In genomic region chr11:119107538-119108150, GRCh38 we compare ENCODE assay signal across 8 cellular contexts. TPM values are rescaled to one million over a fixed set of nuclear protein-coding genes. Genes with fewer than 3 reads are reported as not detected.
DNase-seq lines count a peak whose midpoint lies in the region; ATAC-seq and TF ChIP-seq lines count a peak whose summit lies in the region.

No MANE protein-coding gene starts in this region.

- 0% methylated on average over 7 of the region's 65 CpGs for WGBS in SK-N-SH (ENCODE audit: low lambda C conversion rate)
- no CpG with 5 or more reads among the region's 65 CpGs for WGBS in esophagus squamous epithelium, 2 donors

- H3K27me3 ChIP-seq in SK-N-SH (ENCODE audit: insufficient read depth): no peaks in the 10 kb centered on the region
- no peaks in the 10 kb centered on the region for H3K27me3 ChIP-seq in esophagus squamous epithelium
- no peaks in the 10 kb centered on the region for H3K27me3 ChIP-seq in neutrophil

- CTCF ChIA-PET in SK-N-SH (lab: Yijun Ruan, JAX): interaction anchor here (0.6 to 1.4 kb wide), 6 partner anchors 9 to 231 kb away, joined by 3 to 6 read pairs (median 4); no protein-coding TSS in a partner anchor

- H2AFZ ChIP-seq in SK-N-SH (ENCODE audit: low read depth): peak overlapping the region; percentile 75; the same call in 1 of the 2 replicates

- peak overlapping the region; percentile 81 for H3K9ac ChIP-seq in SK-N-SH

- POLR2A ChIA-PET in SK-N-SH (lab: Yijun Ruan, JAX): interaction anchor here (1.0 to 4.3 kb wide), 6 partner anchors 13 to 209 kb away, joined by 3 to 17 read pairs (median 6); partner anchors contain the start of genes HINFP, HMBS, MCAM and VPS11

- H3K36me3 ChIP-seq in SK-N-SH (replicated peaks in 1 of 2; ENCODE audit: control insufficient read depth in 1 of 2, insufficient read depth in 2 of 2, low read length in 1 of 2): peaks cover 0 to 15% of the 10 kb centered on the region in 2 experiments
- H3K36me3 ChIP-seq in esophagus squamous epithelium: peaks cover 2 to 29% (median 7%) of the 10 kb centered on the region in 3 donors
- peaks cover 23% of the 10 kb centered on the region for H3K36me3 ChIP-seq in neutrophil

- peaks cover 28 to 32% of the 10 kb centered on the region in 2 experiments for H3K4me1 ChIP-seq in SK-N-SH (ENCODE audit: control insufficient read depth in 1 of 2, insufficient read depth in 2 of 2, low read depth in 1 of 2, low read length in 1 of 2)
- peaks cover 14 to 63% (median 27%) of the 10 kb centered on the region in 3 donors for H3K4me1 ChIP-seq in esophagus squamous epithelium
- H3K4me1 ChIP-seq in neutrophil (ENCODE audit: control insufficient read depth in 1 of 2, insufficient read depth in 1 of 2, low read depth in 1 of 2, low read length in 1 of 2): peaks cover 47 to 56% of the 10 kb centered on the region in 2 experiments

- peak overlapping the region; percentile 98 for H3K4me2 ChIP-seq in SK-N-SH

- peak; percentile 32 for ATAC-seq in HG02642 (IDR thresholded peaks at IDR 0.05; ENCODE audit: poor library complexity, unreplicated experiment)

- no peak for TF ChIP-seq RAD21 in SK-N-SH (IDR thresholded peaks at IDR 0.05; ENCODE audit: low read length)

- TF ChIP-seq EP300 in SK-N-SH (IDR thresholded peaks at IDR 0.05; ENCODE audit: borderline replicate concordance in 1 of 2, low read depth in 1 of 2, low read length in 1 of 2): no peak

- H3K9me3 ChIP-seq in SK-N-SH: no peaks in the 10 kb centered on the region
- no peaks in the 10 kb centered on the region for H3K9me3 ChIP-seq in esophagus squamous epithelium
- no peaks in the 10 kb centered on the region for H3K9me3 ChIP-seq in neutrophil

- H4K20me1 ChIP-seq in SK-N-SH (ENCODE audit: insufficient read depth): no peaks in the 10 kb centered on the region

- H3F3A ChIP-seq in SK-N-SH (replicated peaks; ENCODE audit: insufficient read depth): peaks cover 19% of the 10 kb centered on the region

- TF ChIP-seq POLR2A in esophagus squamous epithelium (IDR thresholded peaks at IDR 0.05): no peak

- H3K4me3 ChIP-seq in SK-N-SH (ENCODE audit: low read depth in 2 of 2, low read length in 1 of 2): peak overlapping the region; percentile 85 to 86
- H3K4me3 ChIP-seq in esophagus squamous epithelium: peak overlapping the region; percentile 68 to 99 (median 93)
- peak overlapping the region; percentile 64 to 94 for H3K4me3 ChIP-seq in neutrophil (ENCODE audit: low read depth in 1 of 2, low read length in 1 of 2)

- H3K9me2 ChIP-seq in SK-N-SH: no peaks in the 10 kb centered on the region

- TF ChIP-seq CTCF in SK-N-SH (IDR thresholded peaks at IDR 0.05) (no peak), esophagus squamous epithelium (IDR thresholded peaks at IDR 0.05) (no peak), neutrophil (IDR thresholded peaks at IDR 0.05) (no peak)

- peaks cover 35% of the 10 kb centered on the region; the same call in 1 of the 2 replicates for H3K79me2 ChIP-seq in SK-N-SH (ENCODE audit: insufficient read depth)

- intact Hi-C loops in esophagus squamous epithelium (cut with DNase I): no loop called here

- DNase-seq in NCI-H748 (lab: John Stamatoyannopoulos, UW; ENCODE audit: unreplicated experiment) (peak; percentile 16), NCI-H748 treated with DMSO at 0.1 percent for 48 hours (lab: John Stamatoyannopoulos, UW) (no peak), SK-N-SH (no peak), esophagus squamous epithelium (lab: John Stamatoyannopoulos, UW) (no peak), islet precursor cell (no peak), HK-2 (ENCODE audit: unreplicated experiment) (no peak)

- peak overlapping the region in 1 of 2 experiments; percentile 16; a peak in 1 of 4 replicates for H3K27ac ChIP-seq in SK-N-SH (ENCODE audit: low read depth in 2 of 2, low read length in 1 of 2)
- H3K27ac ChIP-seq in esophagus squamous epithelium: peak overlapping the region; percentile 83 to 95 (median 91)
- H3K27ac ChIP-seq in neutrophil: peak overlapping the region; percentile 98

TF ChIP-seq in SK-N-SH, 30 proteins besides CTCF, POLR2A, EP300 and RAD21:
- TF ChIP-seq MEF2A (IDR thresholded peaks at IDR 0.05; ENCODE audit: borderline replicate concordance, low read depth) (no peak), ELF1 (IDR thresholded peaks at IDR 0.05) (no peak), SIN3A (IDR thresholded peaks at IDR 0.05; ENCODE audit: borderline replicate concordance, low read depth, low read length) (0 out of 2 replicates have a peak, but pooled peaks have one; percentile 7)

RNA-seq across cellular contexts. Expression of gene C2CD2L, which starts 0.5 kb away (rescaled TPM):
- polyA plus RNA-seq in SK-N-SH (2012; rRNA removed): 7.6 and 8.6 TPM in 2 replicates
- polyA plus RNA-seq in SK-N-SH (2012; cell fraction: cytosol; rRNA removed): 3.5 and 5.3 TPM in 2 replicates
- 27.1 and 27.9 TPM in 2 replicates for polyA plus RNA-seq in SK-N-SH (2012; cell fraction: nucleus; rRNA removed)
- total RNA-seq in esophagus squamous epithelium: 10 to 100 TPM in 1 of 4 donors, 1 to 10 TPM in 3; 5.1 to 12.8 (median 8.0) TPM

RNA-seq across cellular contexts. Expression of gene DPAGT1, which starts 6.0 kb away (rescaled TPM):
- 99.5 and 128 TPM in 2 replicates for polyA plus RNA-seq in SK-N-SH (2012; rRNA removed)
- 68.0 and 70.3 TPM in 2 replicates for polyA plus RNA-seq in SK-N-SH (2012; cell fraction: cytosol; rRNA removed)
- polyA plus RNA-seq in SK-N-SH (2012; cell fraction: nucleus; rRNA removed): 182 and 268 TPM in 2 replicates
- total RNA-seq in esophagus squamous epithelium: 10 to 100 TPM; 18.5 to 29.9 (median 26.7) TPM

RNA-seq across cellular contexts. Expression of gene HINFP, which starts 13.7 kb away (rescaled TPM):
- 21.8 and 36.1 TPM in 2 replicates for polyA plus RNA-seq in SK-N-SH (2012; rRNA removed)
- 10.6 and 14.6 TPM in 2 replicates for polyA plus RNA-seq in SK-N-SH (2012; cell fraction: cytosol; rRNA removed)
- 113 and 143 TPM in 2 replicates for polyA plus RNA-seq in SK-N-SH (2012; cell fraction: nucleus; rRNA removed)
- 10 to 100 TPM in 3 of 4 donors, 1 to 10 TPM in 1; 7.0 to 33.2 (median 13.9) TPM for total RNA-seq in esophagus squamous epithelium

RNA-seq across cellular contexts. Expression of gene HMBS, which starts 23.0 kb away (rescaled TPM):
- 69.4 and 77.4 TPM in 2 replicates for polyA plus RNA-seq in SK-N-SH (2012; rRNA removed)
- 38.8 and 60.3 TPM in 2 replicates for polyA plus RNA-seq in SK-N-SH (2012; cell fraction: cytosol; rRNA removed)
- 116 and 126 TPM in 2 replicates for polyA plus RNA-seq in SK-N-SH (2012; cell fraction: nucleus; rRNA removed)
- 10 to 100 TPM in 3 of 4 donors, 1 to 10 TPM in 1; 9.9 to 22.1 (median 14.2) TPM for total RNA-seq in esophagus squamous epithelium

RNA-seq across cellular contexts. Expression of gene VPS11, which starts 40.0 kb away (rescaled TPM):
- polyA plus RNA-seq in SK-N-SH (2012; rRNA removed): 13.8 and 14.8 TPM in 2 replicates
- 8.9 and 11.4 TPM in 2 replicates for polyA plus RNA-seq in SK-N-SH (2012; cell fraction: cytosol; rRNA removed)
- polyA plus RNA-seq in SK-N-SH (2012; cell fraction: nucleus; rRNA removed): 39.6 and 51.2 TPM in 2 replicates
- total RNA-seq in esophagus squamous epithelium: 10 to 100 TPM; 15.2 to 28.4 (median 18.2) TPM
